Comparison of ENCODE assay signal across 1 cellular context in genomic region chr17:36602924-36603384, GRCh38.
TF ChIP-seq lines count a peak whose summit lies in the region.

No MANE protein-coding gene starts in this region.

TF ChIP-seq in HEK293, 187 proteins besides CTCF, POLR2A, EP300 and RAD21 (continued from another document):
- TF ChIP-seq, protein P1, sequence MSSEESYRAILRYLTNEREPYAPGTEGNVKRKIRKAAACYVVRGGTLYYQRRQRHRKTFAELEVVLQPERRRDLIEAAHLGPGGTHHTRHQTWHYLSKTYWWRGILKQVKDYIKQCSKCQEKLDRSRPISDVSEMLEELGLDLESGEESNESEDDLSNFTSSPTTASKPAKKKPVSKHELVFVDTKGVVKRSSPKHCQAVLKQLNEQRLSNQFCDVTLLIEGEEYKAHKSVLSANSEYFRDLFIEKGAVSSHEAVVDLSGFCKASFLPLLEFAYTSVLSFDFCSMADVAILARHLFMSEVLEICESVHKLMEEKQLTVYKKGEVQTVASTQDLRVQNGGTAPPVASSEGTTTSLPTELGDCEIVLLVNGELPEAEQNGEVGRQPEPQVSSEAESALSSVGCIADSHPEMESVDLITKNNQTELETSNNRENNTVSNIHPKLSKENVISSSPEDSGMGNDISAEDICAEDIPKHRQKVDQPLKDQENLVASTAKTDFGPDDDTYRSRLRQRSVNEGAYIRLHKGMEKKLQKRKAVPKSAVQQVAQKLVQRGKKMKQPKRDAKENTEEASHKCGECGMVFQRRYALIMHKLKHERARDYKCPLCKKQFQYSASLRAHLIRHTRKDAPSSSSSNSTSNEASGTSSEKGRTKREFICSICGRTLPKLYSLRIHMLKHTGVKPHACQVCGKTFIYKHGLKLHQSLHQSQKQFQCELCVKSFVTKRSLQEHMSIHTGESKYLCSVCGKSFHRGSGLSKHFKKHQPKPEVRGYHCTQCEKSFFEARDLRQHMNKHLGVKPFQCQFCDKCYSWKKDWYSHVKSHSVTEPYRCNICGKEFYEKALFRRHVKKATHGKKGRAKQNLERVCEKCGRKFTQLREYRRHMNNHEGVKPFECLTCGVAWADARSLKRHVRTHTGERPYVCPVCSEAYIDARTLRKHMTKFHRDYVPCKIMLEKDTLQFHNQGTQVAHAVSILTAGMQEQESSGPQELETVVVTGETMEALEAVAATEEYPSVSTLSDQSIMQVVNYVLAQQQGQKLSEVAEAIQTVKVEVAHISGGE (tag by site-specific recombination; conservative IDR thresholded peaks at IDR 0.05; ENCODE audit: low read depth), result no peak
- TF ChIP-seq, protein P2, sequence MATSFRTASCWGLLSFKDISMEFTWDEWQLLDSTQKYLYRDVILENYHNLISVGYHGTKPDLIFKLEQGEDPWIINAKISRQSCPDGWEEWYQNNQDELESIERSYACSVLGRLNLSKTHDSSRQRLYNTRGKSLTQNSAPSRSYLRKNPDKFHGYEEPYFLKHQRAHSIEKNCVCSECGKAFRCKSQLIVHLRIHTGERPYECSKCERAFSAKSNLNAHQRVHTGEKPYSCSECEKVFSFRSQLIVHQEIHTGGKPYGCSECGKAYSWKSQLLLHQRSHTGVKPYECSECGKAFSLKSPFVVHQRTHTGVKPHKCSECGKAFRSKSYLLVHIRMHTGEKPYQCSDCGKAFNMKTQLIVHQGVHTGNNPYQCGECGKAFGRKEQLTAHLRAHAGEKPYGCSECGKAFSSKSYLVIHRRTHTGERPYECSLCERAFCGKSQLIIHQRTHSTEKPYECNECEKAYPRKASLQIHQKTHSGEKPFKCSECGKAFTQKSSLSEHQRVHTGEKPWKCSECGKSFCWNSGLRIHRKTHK (tag by site-specific recombination; IDR thresholded peaks at IDR 0.05), result no peak
- TF ChIP-seq ZFP3 (tag by site-specific recombination; IDR thresholded peaks at IDR 0.05; ENCODE audit: low read depth), result no peak
- TF ChIP-seq, protein P3, sequence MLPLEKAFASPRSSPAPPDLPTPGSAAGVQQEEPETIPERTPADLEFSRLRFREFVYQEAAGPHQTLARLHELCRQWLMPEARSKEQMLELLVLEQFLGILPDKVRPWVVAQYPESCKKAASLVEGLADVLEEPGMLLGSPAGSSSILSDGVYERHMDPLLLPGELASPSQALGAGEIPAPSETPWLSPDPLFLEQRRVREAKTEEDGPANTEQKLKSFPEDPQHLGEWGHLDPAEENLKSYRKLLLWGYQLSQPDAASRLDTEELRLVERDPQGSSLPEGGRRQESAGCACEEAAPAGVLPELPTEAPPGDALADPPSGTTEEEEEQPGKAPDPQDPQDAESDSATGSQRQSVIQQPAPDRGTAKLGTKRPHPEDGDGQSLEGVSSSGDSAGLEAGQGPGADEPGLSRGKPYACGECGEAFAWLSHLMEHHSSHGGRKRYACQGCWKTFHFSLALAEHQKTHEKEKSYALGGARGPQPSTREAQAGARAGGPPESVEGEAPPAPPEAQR (tag by site-specific recombination; IDR thresholded peaks at IDR 0.05), result no peak
- TF ChIP-seq, protein P4, sequence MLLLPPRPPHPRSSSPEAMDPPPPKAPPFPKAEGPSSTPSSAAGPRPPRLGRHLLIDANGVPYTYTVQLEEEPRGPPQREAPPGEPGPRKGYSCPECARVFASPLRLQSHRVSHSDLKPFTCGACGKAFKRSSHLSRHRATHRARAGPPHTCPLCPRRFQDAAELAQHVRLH (tag by site-specific recombination; IDR thresholded peaks at IDR 0.05), result no peak
- no peak for TF ChIP-seq PRDM1 (tag by site-specific recombination; IDR thresholded peaks at IDR 0.05)
- TF ChIP-seq, protein P5, sequence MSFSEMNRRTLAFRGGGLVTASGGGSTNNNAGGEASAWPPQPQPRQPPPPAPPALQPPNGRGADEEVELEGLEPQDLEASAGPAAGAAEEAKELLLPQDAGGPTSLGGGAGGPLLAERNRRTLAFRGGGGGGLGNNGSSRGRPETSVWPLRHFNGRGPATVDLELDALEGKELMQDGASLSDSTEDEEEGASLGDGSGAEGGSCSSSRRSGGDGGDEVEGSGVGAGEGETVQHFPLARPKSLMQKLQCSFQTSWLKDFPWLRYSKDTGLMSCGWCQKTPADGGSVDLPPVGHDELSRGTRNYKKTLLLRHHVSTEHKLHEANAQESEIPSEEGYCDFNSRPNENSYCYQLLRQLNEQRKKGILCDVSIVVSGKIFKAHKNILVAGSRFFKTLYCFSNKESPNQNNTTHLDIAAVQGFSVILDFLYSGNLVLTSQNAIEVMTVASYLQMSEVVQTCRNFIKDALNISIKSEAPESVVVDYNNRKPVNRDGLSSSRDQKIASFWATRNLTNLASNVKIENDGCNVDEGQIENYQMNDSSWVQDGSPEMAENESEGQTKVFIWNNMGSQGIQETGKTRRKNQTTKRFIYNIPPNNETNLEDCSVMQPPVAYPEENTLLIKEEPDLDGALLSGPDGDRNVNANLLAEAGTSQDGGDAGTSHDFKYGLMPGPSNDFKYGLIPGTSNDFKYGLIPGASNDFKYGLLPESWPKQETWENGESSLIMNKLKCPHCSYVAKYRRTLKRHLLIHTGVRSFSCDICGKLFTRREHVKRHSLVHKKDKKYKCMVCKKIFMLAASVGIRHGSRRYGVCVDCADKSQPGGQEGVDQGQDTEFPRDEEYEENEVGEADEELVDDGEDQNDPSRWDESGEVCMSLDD (tag by site-specific recombination; IDR thresholded peaks at IDR 0.05), result 0 out of 2 replicates have a peak, but pooled peaks have one; percentile 48
- TF ChIP-seq ZNF426 (tag by site-specific recombination; IDR thresholded peaks at IDR 0.05), result no peak
- no peak for TF ChIP-seq TCF7L2 (IDR thresholded peaks at IDR 0.05; ENCODE audit: borderline replicate concordance, low read depth, low read length)
- TF ChIP-seq ZNF133 (tag by site-specific recombination; IDR thresholded peaks at IDR 0.05), result no peak
- no peak for TF ChIP-seq BCL6B (tag by site-specific recombination; IDR thresholded peaks at IDR 0.05)
- no peak for TF ChIP-seq ZNF473 (tag by site-specific recombination; IDR thresholded peaks at IDR 0.05)
- TF ChIP-seq ZNF518A (tag by site-specific recombination; conservative IDR thresholded peaks at IDR 0.05; ENCODE audit: low read depth), result no peak
- no peak for TF ChIP-seq ZNF529 (tag by site-specific recombination; IDR thresholded peaks at IDR 0.05; ENCODE audit: insufficient replicate concordance)
- no peak for TF ChIP-seq ZNF223 (tag by site-specific recombination; IDR thresholded peaks at IDR 0.05)
- peak; percentile 59 for TF ChIP-seq ZNF654 (tag by site-specific recombination; IDR thresholded peaks at IDR 0.05; ENCODE audit: low read depth)
- no peak for TF ChIP-seq INSM2 (tag by site-specific recombination; IDR thresholded peaks at IDR 0.05)
- no peak for TF ChIP-seq ZNF785 (tag by site-specific recombination; IDR thresholded peaks at IDR 0.05)
- TF ChIP-seq REST (tag by site-specific recombination; IDR thresholded peaks at IDR 0.05), result peak; percentile 55; the same call in 1 of the 2 replicates
- no peak for TF ChIP-seq ZNF677 (tag by site-specific recombination; IDR thresholded peaks at IDR 0.05)
- no peak for TF ChIP-seq ZNF76 (tag by site-specific recombination; IDR thresholded peaks at IDR 0.05; ENCODE audit: borderline replicate concordance, low read depth)
- TF ChIP-seq ZNF610 (tag by site-specific recombination; IDR thresholded peaks at IDR 0.05; ENCODE audit: borderline replicate concordance), result no peak
- no peak for TF ChIP-seq ZXDB (tag by site-specific recombination; IDR thresholded peaks at IDR 0.05)
- TF ChIP-seq, protein P6, sequence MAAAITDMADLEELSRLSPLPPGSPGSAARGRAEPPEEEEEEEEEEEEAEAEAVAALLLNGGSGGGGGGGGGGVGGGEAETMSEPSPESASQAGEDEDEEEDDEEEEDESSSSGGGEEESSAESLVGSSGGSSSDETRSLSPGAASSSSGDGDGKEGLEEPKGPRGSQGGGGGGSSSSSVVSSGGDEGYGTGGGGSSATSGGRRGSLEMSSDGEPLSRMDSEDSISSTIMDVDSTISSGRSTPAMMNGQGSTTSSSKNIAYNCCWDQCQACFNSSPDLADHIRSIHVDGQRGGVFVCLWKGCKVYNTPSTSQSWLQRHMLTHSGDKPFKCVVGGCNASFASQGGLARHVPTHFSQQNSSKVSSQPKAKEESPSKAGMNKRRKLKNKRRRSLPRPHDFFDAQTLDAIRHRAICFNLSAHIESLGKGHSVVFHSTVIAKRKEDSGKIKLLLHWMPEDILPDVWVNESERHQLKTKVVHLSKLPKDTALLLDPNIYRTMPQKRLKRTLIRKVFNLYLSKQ (tag by site-specific recombination; IDR thresholded peaks at IDR 0.05; ENCODE audit: borderline replicate concordance), result no peak
- TF ChIP-seq ZNF596 (tag by site-specific recombination; IDR thresholded peaks at IDR 0.05), result no peak
